In the genomic region with DNA sequence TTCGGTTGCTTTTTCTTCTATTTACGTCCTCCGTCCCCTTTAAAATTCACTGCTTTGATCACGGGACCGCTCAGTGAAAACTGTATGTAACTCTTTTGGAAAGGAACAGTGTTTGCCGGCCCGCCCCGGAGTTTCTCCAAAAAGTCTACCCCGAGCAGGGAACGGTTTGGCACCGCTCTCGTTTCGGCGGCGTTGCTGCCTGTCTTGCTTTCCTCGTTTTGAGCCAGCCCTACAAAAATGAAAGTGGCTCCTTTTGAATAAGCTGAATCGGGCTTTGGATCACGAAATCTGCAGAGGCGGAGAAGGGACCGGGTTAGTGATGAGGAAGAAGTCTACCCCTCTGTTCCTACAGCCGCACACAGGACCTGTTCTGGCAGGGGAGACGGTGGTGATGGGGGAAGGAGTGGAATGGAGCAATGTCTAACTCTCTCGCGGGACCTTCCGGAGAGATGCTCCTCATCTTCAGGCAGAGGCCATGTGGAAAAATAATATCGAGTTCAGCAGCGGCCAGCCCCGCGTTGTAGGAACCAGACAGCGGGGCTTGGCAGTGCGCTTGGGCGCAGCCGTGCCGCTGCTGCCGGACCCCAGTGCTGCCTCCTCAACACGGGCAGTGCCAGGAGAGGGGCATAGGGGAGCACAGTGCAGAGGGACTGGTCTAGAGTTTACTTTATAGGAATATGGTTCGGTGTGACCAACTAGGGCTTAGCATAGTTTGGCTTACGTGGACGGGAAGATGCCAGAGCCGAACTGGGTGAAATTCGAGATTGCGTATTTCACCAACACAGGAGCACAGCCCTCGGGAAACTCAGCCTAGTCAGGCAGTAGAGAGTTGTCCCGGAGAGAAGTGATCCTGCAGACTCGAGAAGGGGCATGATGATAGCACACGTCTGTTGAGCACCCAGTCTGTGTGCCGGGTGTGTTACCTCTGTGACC, we compare ENCODE assay signal across 8 cellular contexts. TPM values are rescaled to one million over a fixed set of nuclear protein-coding genes. Genes with fewer than 3 reads are reported as not detected.
DNase-seq lines count a peak whose midpoint lies in the region; ATAC-seq lines count a peak whose summit lies in the region.

No MANE protein-coding gene starts in this region.

- H3K27me3 ChIP-seq in HUES48 (ENCODE audit: control insufficient read depth, insufficient read depth, low read length) (peaks cover 74% of the 10 kb centered on the region), adipocyte (replicated peaks; ENCODE audit: control insufficient read depth, insufficient read depth, low read length) (no peaks in the 10 kb centered on the region), right cardiac atrium (ENCODE audit: control insufficient read depth, insufficient read depth) (no peaks in the 10 kb centered on the region)

- peaks cover 12% of the 10 kb centered on the region for H3K4me1 ChIP-seq in HUES48 (ENCODE audit: control insufficient read depth, insufficient read depth, low read length)
- H3K4me1 ChIP-seq in adipocyte (ENCODE audit: control insufficient read depth, insufficient read depth, low read length), result peaks cover 35% of the 10 kb centered on the region
- peaks cover 9% of the 10 kb centered on the region for H3K4me1 ChIP-seq in right cardiac atrium (ENCODE audit: control insufficient read depth, insufficient read depth, low read length)

- intact Hi-C loops in right cardiac atrium (cut with DNase I), result no loop called here

- WGBS in right cardiac atrium, result 13% methylated on average over 47 of the region's 47 CpGs

- in situ Hi-C loops in ACHN (cut with HindIII; ENCODE audit: low pct_ligation_motif_present, low pct_unique_long_range_greater_than_20kb, low sequenced_read_pairs), result no loop called here

- H3K9ac ChIP-seq in HUES48 (ENCODE audit: low read depth, low read length), result no peak overlapping the region
- peak overlapping the region; percentile 93 for H3K9ac ChIP-seq in adipocyte (ENCODE audit: low read length)

- peak overlapping the region; percentile 66 for H3K4me3 ChIP-seq in HUES48 (ENCODE audit: low read depth, low read length)
- peak overlapping the region; percentile 98 for H3K4me3 ChIP-seq in adipocyte (ENCODE audit: low read length)
- peak overlapping the region; percentile 74 for H3K4me3 ChIP-seq in right cardiac atrium (ENCODE audit: low read length)

- H3K9me3 ChIP-seq in HUES48 (ENCODE audit: control insufficient read depth, insufficient read depth, low read length) (no peaks in the 10 kb centered on the region), adipocyte (ENCODE audit: control insufficient read depth, low read length) (no peaks in the 10 kb centered on the region), right cardiac atrium (ENCODE audit: control insufficient read depth, low read length) (no peaks in the 10 kb centered on the region)

- ATAC-seq in right cardiac atrium, result peak; percentile 35 to 50

- DNase-seq in adipocyte (ENCODE audit: low read depth) (peak; percentile 78), right cardiac atrium (peak; percentile 72 to 91 (median 88)), retina (peak; percentile 69), ACHN (no peak), SIG-M5 (lab: John Stamatoyannopoulos, UW) (no peak), NCI-H146 treated with DMSO at 0.1 percent for 48 hours (lab: John Stamatoyannopoulos, UW; ENCODE audit: unreplicated experiment) (no peak), NOMO-1 treated with DMSO at 0.1 percent for 48 hours (lab: John Stamatoyannopoulos, UW; ENCODE audit: unreplicated experiment) (no peak)

- no peak overlapping the region for H3K27ac ChIP-seq in HUES48 (ENCODE audit: low read depth, low read length)
- peak overlapping the region; percentile 43 for H3K27ac ChIP-seq in right cardiac atrium (ENCODE audit: low read length)

- H3K36me3 ChIP-seq in HUES48 (ENCODE audit: control insufficient read depth, insufficient read depth, low read length) (no peaks in the 10 kb centered on the region), adipocyte (ENCODE audit: control insufficient read depth, insufficient read depth, low read length, severe bottlenecking) (no peaks in the 10 kb centered on the region)

RNA-seq across cellular contexts. Expression of gene HTRA1, which starts 1.4 kb away (rescaled TPM):
- 10 to 100 TPM; 40.5 to 49.7 (median 42.9) TPM for total RNA-seq in right cardiac atrium
- 46.1 TPM for polyA plus RNA-seq in right cardiac atrium

RNA-seq across cellular contexts. Expression of gene ARMS2, which starts 8.3 kb away (rescaled TPM):
- total RNA-seq in right cardiac atrium, result not detected
- polyA plus RNA-seq in right cardiac atrium, result not detected

Comparison
In these comparisons a context has a peak if more than half of its experiments do, and no peak if none do; other contexts are left out.
1. DNase-seq: peak in adipocyte (single experiment), right cardiac atrium (3 of 3) and retina (single experiment); none in ACHN (single experiment), SIG-M5 (single experiment), NCI-H146 treated with DMSO at 0.1 percent for 48 hours (single experiment) and NOMO-1 treated with DMSO at 0.1 percent for 48 hours (single experiment).
2. Peak in every context shown above with its lines, with median percentiles within 50 percentile points of each other: H3K4me3 ChIP-seq.